In the genomic region with DNA sequence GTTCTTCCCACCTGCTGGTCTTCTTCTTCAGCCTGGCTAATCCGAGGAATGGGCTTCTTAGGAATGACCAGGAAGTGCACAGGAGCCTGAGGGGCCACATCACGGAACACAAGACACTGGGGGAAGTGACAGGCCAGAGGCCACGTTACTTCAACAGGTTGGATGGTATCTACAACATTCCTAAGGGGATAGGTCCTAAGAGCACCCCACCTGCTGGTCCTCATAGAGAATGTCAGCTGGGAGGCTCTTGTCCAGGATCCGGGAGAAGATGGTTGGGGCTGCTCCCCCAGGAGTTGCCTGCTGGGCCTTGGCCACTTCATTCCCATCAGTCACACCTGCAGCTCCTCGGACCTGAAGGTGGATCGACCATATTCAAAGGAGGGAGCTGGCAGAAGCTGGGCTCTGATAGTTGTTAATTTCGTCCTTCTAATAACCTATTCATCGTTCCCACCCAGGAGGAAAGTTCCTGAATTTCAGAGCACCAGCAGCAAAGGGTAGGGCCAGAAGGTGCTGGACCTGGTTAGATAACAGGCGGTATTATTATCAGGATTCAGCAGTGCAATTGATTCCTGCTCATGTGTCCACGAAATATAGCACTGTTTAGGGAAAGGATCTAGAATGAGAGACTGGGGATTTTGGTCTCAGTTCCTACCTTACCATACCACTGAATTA, we compare ENCODE assay signal across 8 cellular contexts. TPM values are rescaled to one million over a fixed set of nuclear protein-coding genes. Genes with fewer than 3 reads are reported as not detected.
DNase-seq lines count a peak whose midpoint lies in the region; ATAC-seq and TF ChIP-seq lines count a peak whose summit lies in the region.

No MANE protein-coding gene starts in this region.

- H3K27ac Mint-ChIP-seq in GM23338: 0 out of 2 replicates have a peak overlapping the region, but pooled peaks have one; percentile 45
- peak overlapping the region; percentile 59 for H3K27ac Mint-ChIP-seq in activated CD4-positive, alpha-beta memory T cell treated with anti-CD3 and anti-CD28 coated beads for 36 hours

- H4K20me1 ChIP-seq in GM23338 (replicated peaks; ENCODE audit: insufficient read depth): no peaks in the 10 kb centered on the region

- H3K9me3 Mint-ChIP-seq in GM23338: peaks cover 3% of the 10 kb centered on the region; the same call in 2 of the 3 replicates
- H3K9me3 Mint-ChIP-seq in activated CD4-positive, alpha-beta memory T cell treated with anti-CD3 and anti-CD28 coated beads for 36 hours: no peaks in the 10 kb centered on the region

- DNase-seq in AG09309 (ENCODE audit: low read depth) (no peak), GM23338 (ENCODE audit: low spot score) (peak; percentile 85), NCI-H446 treated with DMSO at 0.1 percent for 48 hours (lab: John Stamatoyannopoulos, UW) (no peak), NCI-H1436 (lab: John Stamatoyannopoulos, UW) (no peak)
- DNase-seq in activated CD4-positive, alpha-beta memory T cell treated with anti-CD3 and anti-CD28 coated beads for 36 hours: no peak
- no peak for DNase-seq in activated CD4-positive, alpha-beta T cell treated with anti-CD3 and anti-CD28 coated beads for 4 hours

- intact Hi-C loops in activated CD4-positive, alpha-beta memory T cell treated with anti-CD3 and anti-CD28 coated beads for 36 hours (cut with micrococcal nuclease): loop anchor here (2.0 kb wide), 2 partner anchors 35 to 155 kb away; a partner anchor contains a TSS

- peak; percentile 7 for ATAC-seq in GM23338

- H3K4me1 Mint-ChIP-seq in GM23338: peaks cover 24% of the 10 kb centered on the region
- peaks cover 33% of the 10 kb centered on the region for H3K4me1 Mint-ChIP-seq in activated CD4-positive, alpha-beta memory T cell treated with anti-CD3 and anti-CD28 coated beads for 36 hours (ENCODE audit: low read depth)

- peak overlapping the region; percentile 89; the same call in 1 of the 2 replicates for H3K9ac ChIP-seq in iPS-20b (ENCODE audit: low read depth, low read length)
- peak overlapping the region in 4 of 5 donors; percentile 41 to 94 (median 86) for H3K9ac ChIP-seq in subcutaneous abdominal adipose tissue (ENCODE audit: low read length in 5 of 5)

- CTCF ChIA-PET in activated CD4-positive, alpha-beta memory T cell treated with anti-CD3 and anti-CD28 coated beads for 36 hours (lab: Charles Lee): interaction anchor here (0.6 to 4.6 kb wide), 15 partner anchors 12 to 202 kb away, joined by 3 to 35 read pairs (median 4); a partner anchor contains a TSS

- peak overlapping the region; percentile 91 for H3K4me2 ChIP-seq in GM23338

- H3K4me3 ChIP-seq in AG09309 (ENCODE audit: control insufficient read depth, low read depth, low read length) (no peak overlapping the region), GM23338 (peak overlapping the region; percentile 48; the same call in 1 of the 2 replicates), iPS-20b (ENCODE audit: low read length) (peak overlapping the region; percentile 74; the same call in 1 of the 2 replicates), subcutaneous abdominal adipose tissue (ENCODE audit: low read depth in 1 of 5, low read length in 5 of 5) (peak overlapping the region in 1 of 5 donors; percentile 87)

- peak overlapping the region; percentile 91 for H3K27ac ChIP-seq in GM23338 (ENCODE audit: low read depth)
- no peak overlapping the region for H3K27ac ChIP-seq in iPS-20b (ENCODE audit: low read length)
- peak overlapping the region; percentile 93 for H3K27ac ChIP-seq in subcutaneous abdominal adipose tissue (ENCODE audit: low read depth, low read length)

- H3K36me3 ChIP-seq in GM23338 (ENCODE audit: insufficient read depth): no peaks in the 10 kb centered on the region
- no peaks in the 10 kb centered on the region; the same call in 1 of the 2 replicates for H3K36me3 ChIP-seq in iPS-20b (ENCODE audit: insufficient read depth, low read depth, low read length)
- H3K36me3 ChIP-seq in subcutaneous abdominal adipose tissue (ENCODE audit: control insufficient read depth in 5 of 5, insufficient read depth in 5 of 5, low read length in 5 of 5): peaks cover 0 to 16% (median 12%) of the 10 kb centered on the region in 5 donors

- peak overlapping the region; percentile 85 for H3K4me3 Mint-ChIP-seq in GM23338
- peak overlapping the region; percentile 96 for H3K4me3 Mint-ChIP-seq in activated CD4-positive, alpha-beta memory T cell treated with anti-CD3 and anti-CD28 coated beads for 36 hours

- H3K9me3 ChIP-seq in iPS-20b (ENCODE audit: insufficient read depth, low read depth, low read length): no peaks in the 10 kb centered on the region
- H3K9me3 ChIP-seq in subcutaneous abdominal adipose tissue (ENCODE audit: control insufficient read depth in 5 of 5, low read length in 5 of 5): peaks cover 0 to 2% (median 0%) of the 10 kb centered on the region in 5 donors

- H3K36me3 Mint-ChIP-seq in GM23338 (ENCODE audit: low read depth): peaks cover 13% of the 10 kb centered on the region; the same call in 1 of the 3 replicates
- peaks cover 4% of the 10 kb centered on the region for H3K36me3 Mint-ChIP-seq in activated CD4-positive, alpha-beta memory T cell treated with anti-CD3 and anti-CD28 coated beads for 36 hours

- H3K27me3 ChIP-seq in GM23338 (ENCODE audit: insufficient read depth): no peaks in the 10 kb centered on the region
- no peaks in the 10 kb centered on the region for H3K27me3 ChIP-seq in iPS-20b (ENCODE audit: insufficient read depth, low read length)
- H3K27me3 ChIP-seq in subcutaneous abdominal adipose tissue (ENCODE audit: control insufficient read depth in 5 of 5, insufficient read depth in 4 of 5, low read length in 5 of 5): peaks cover 0 to 5% (median 0%) of the 10 kb centered on the region in 5 donors

- no peaks in the 10 kb centered on the region for H3K79me2 ChIP-seq in GM23338 (replicated peaks; ENCODE audit: insufficient read depth)

- peaks cover 6% of the 10 kb centered on the region for H3F3A ChIP-seq in GM23338 (replicated peaks; ENCODE audit: low read depth)

- H3K27me3 Mint-ChIP-seq in GM23338 (ENCODE audit: insufficient read depth, low read depth, poor library complexity): peaks cover 9% of the 10 kb centered on the region
- no peaks in the 10 kb centered on the region for H3K27me3 Mint-ChIP-seq in activated CD4-positive, alpha-beta memory T cell treated with anti-CD3 and anti-CD28 coated beads for 36 hours

- POLR2A ChIA-PET in activated CD4-positive, alpha-beta memory T cell treated with anti-CD3 and anti-CD28 coated beads for 36 hours (lab: Charles Lee): interaction anchor here (1.2 to 2.0 kb wide), 4 partner anchors 15 to 84 kb away, joined by 3 to 7 read pairs (median 4); a partner anchor contains a TSS

- H3K9me2 ChIP-seq in GM23338 (ENCODE audit: insufficient read depth): no peaks in the 10 kb centered on the region; the same call in 1 of the 2 replicates

- H3K4me1 ChIP-seq in GM23338 (ENCODE audit: insufficient read depth): peaks cover 18% of the 10 kb centered on the region
- peaks cover 11% of the 10 kb centered on the region; the same call in 1 of the 2 replicates for H3K4me1 ChIP-seq in iPS-20b (ENCODE audit: insufficient read depth, low read length)
- H3K4me1 ChIP-seq in subcutaneous abdominal adipose tissue (ENCODE audit: control insufficient read depth in 5 of 5, insufficient read depth in 5 of 5, low read length in 5 of 5): peaks cover 14 to 42% (median 39%) of the 10 kb centered on the region in 5 donors

- H2AFZ ChIP-seq in GM23338: no peak overlapping the region

- TF ChIP-seq CTCF in AG09309 (IDR thresholded peaks at IDR 0.05; ENCODE audit: control insufficient read depth, insufficient read depth, low read depth, low read length, missing control alignments) (peak; percentile 45), GM23338 (conservative IDR thresholded peaks at IDR 0.05; ENCODE audit: low read depth in 2 of 2) (peak; percentile 50 to 61)

TF ChIP-seq in GM23338, 12 proteins besides CTCF, POLR2A, EP300 and RAD21 (continues in another document):
- TF ChIP-seq EZH2phosphoT487 (IDR thresholded peaks at IDR 0.05; ENCODE audit: unreplicated experiment) (no peak), JUNB (IDR thresholded peaks at IDR 0.05; ENCODE audit: unreplicated experiment) (no peak), POLR2AphosphoS5 (IDR thresholded peaks at IDR 0.05; ENCODE audit: low read depth) (no peak), CREB1 (CRISPR knock-in tag; IDR thresholded peaks at IDR 0.05; ENCODE audit: low read depth) (no peak), NANOG (IDR thresholded peaks at IDR 0.05; ENCODE audit: borderline replicate concordance) (no peak), ZNF114 (CRISPR knock-in tag; IDR thresholded peaks at IDR 0.05) (no peak), STAT1 (IDR thresholded peaks at IDR 0.05; ENCODE audit: unreplicated experiment) (no peak)

RNA-seq across cellular contexts. Expression of a gene that starts 1.3 kb away (rescaled TPM):
- total RNA-seq in GM23338 (2014; rRNA removed; shearing (Covaris generic)): 20.9 and 23.8 TPM in 2 replicates
- polyA plus RNA-seq in GM23338 (2016; fragmentation: Nextera tagmentation; extraction: Ambion mirVana): 69.9 and 74.5 TPM in 2 replicates
- 10 to 100 TPM; 67.8 to 72.6 TPM for total RNA-seq in activated CD4-positive, alpha-beta memory T cell treated with anti-CD3 and anti-CD28 coated beads for 36 hours

RNA-seq across cellular contexts. Expression of a gene that starts 1.5 kb away (rescaled TPM):
- total RNA-seq in GM23338 (2014; rRNA removed; shearing (Covaris generic)): 0.45 TPM in 1 of 2 replicates, not detected in the other
- polyA plus RNA-seq in GM23338 (2016; fragmentation: Nextera tagmentation; extraction: Ambion mirVana): 0.17 and 0.45 TPM in 2 replicates
- 1 to 10 TPM; 1.1 to 1.4 TPM for total RNA-seq in activated CD4-positive, alpha-beta memory T cell treated with anti-CD3 and anti-CD28 coated beads for 36 hours

RNA-seq across cellular contexts. Expression of a gene that starts 15.0 kb away (rescaled TPM):
- not detected in 2 replicates for total RNA-seq in GM23338 (2014; rRNA removed; shearing (Covaris generic))
- polyA plus RNA-seq in GM23338 (2016; fragmentation: Nextera tagmentation; extraction: Ambion mirVana): 0.09 and 0.47 TPM in 2 replicates
- not detected for total RNA-seq in activated CD4-positive, alpha-beta memory T cell treated with anti-CD3 and anti-CD28 coated beads for 36 hours

RNA-seq across cellular contexts. Expression of a gene that starts 15.5 kb away (rescaled TPM):
- 5.5 and 7.5 TPM in 2 replicates for total RNA-seq in GM23338 (2014; rRNA removed; shearing (Covaris generic))
- 3.6 and 4.2 TPM in 2 replicates for polyA plus RNA-seq in GM23338 (2016; fragmentation: Nextera tagmentation; extraction: Ambion mirVana)
- total RNA-seq in activated CD4-positive, alpha-beta memory T cell treated with anti-CD3 and anti-CD28 coated beads for 36 hours: 1 to 10 TPM; 5.9 to 6.0 TPM

RNA-seq across cellular contexts. Expression of a gene that starts 22.2 kb away (rescaled TPM):
- 7.6 and 14.4 TPM in 2 replicates for total RNA-seq in GM23338 (2014; rRNA removed; shearing (Covaris generic))
- 9.0 and 9.8 TPM in 2 replicates for polyA plus RNA-seq in GM23338 (2016; fragmentation: Nextera tagmentation; extraction: Ambion mirVana)
- total RNA-seq in activated CD4-positive, alpha-beta memory T cell treated with anti-CD3 and anti-CD28 coated beads for 36 hours: 1 to 10 TPM; 8.9 to 9.6 TPM
